ENCODE assay signal across 8 cellular contexts in genomic region chr11:65859134-65859811, GRCh38. TPM values are rescaled to one million over a fixed set of nuclear protein-coding genes. Genes with fewer than 3 reads are reported as not detected.
DNase-seq lines count a peak whose midpoint lies in the region; ATAC-seq and TF ChIP-seq lines count a peak whose summit lies in the region.

No MANE protein-coding gene starts in this region.

- peak overlapping the region; percentile 96 for H3K27ac Mint-ChIP-seq in T-helper 1 cell treated with Interleukin-12 subunit alpha and Interleukin-12 subunit beta and Interleukin-4 antibody, amounts not matched to agents 30 μg/mL and 1 μg/mL, for 36 hours
- peak overlapping the region; percentile 99 for H3K27ac Mint-ChIP-seq in progenitor cell of endocrine pancreas

- peaks cover 41% of the 10 kb centered on the region for H3K36me3 Mint-ChIP-seq in T-helper 1 cell treated with Interleukin-12 subunit alpha and Interleukin-12 subunit beta and Interleukin-4 antibody, amounts not matched to agents 30 μg/mL and 1 μg/mL, for 36 hours (ENCODE audit: low read depth)
- peaks cover 20% of the 10 kb centered on the region for H3K36me3 Mint-ChIP-seq in progenitor cell of endocrine pancreas (ENCODE audit: insufficient read depth)

- peak overlapping the region; percentile 93 for H3K4me3 Mint-ChIP-seq in T-helper 1 cell treated with Interleukin-12 subunit alpha and Interleukin-12 subunit beta and Interleukin-4 antibody, amounts not matched to agents 30 μg/mL and 1 μg/mL, for 36 hours
- H3K4me3 Mint-ChIP-seq in progenitor cell of endocrine pancreas (ENCODE audit: low read depth): peak overlapping the region; percentile 87

- peak overlapping the region; percentile 97 for H3K27ac ChIP-seq in left ventricle myocardium inferior (replicated peaks)

- H3K9me3 ChIP-seq in left ventricle myocardium inferior (replicated peaks): no peaks in the 10 kb centered on the region

- peak overlapping the region; percentile 80 for H3K4me3 ChIP-seq in left ventricle myocardium inferior

- peaks cover 51% of the 10 kb centered on the region for H3K36me3 ChIP-seq in left ventricle myocardium inferior

- H3K9me3 Mint-ChIP-seq in T-helper 1 cell treated with Interleukin-12 subunit alpha and Interleukin-12 subunit beta and Interleukin-4 antibody, amounts not matched to agents 30 μg/mL and 1 μg/mL, for 36 hours: no peaks in the 10 kb centered on the region
- H3K9me3 Mint-ChIP-seq in progenitor cell of endocrine pancreas (ENCODE audit: low read depth): no peaks in the 10 kb centered on the region

- peak; percentile 61 for ATAC-seq in HG02885 (IDR thresholded peaks at IDR 0.05; ENCODE audit: poor library complexity, unreplicated experiment)

- TF ChIP-seq POLR2A in GM15510 (IDR thresholded peaks at IDR 0.05; ENCODE audit: borderline replicate concordance, extremely low read depth, insufficient read length): peak; percentile 98

- H3K4me1 ChIP-seq in left ventricle myocardium inferior: peaks cover 89% of the 10 kb centered on the region

- no peaks in the 10 kb centered on the region for H3K27me3 ChIP-seq in left ventricle myocardium inferior (ENCODE audit: low read depth)

- intact Hi-C loops in left ventricle myocardium inferior (cut with micrococcal nuclease): no loop called here

- H3K27me3 Mint-ChIP-seq in T-helper 1 cell treated with Interleukin-12 subunit alpha and Interleukin-12 subunit beta and Interleukin-4 antibody, amounts not matched to agents 30 μg/mL and 1 μg/mL, for 36 hours (ENCODE audit: low read depth): no peaks in the 10 kb centered on the region
- H3K27me3 Mint-ChIP-seq in progenitor cell of endocrine pancreas: no peaks in the 10 kb centered on the region

- TF ChIP-seq CTCF in left ventricle myocardium inferior (IDR thresholded peaks at IDR 0.05; ENCODE audit: borderline replicate concordance) (peak; percentile 27), progenitor cell of endocrine pancreas (IDR thresholded peaks at IDR 0.05; ENCODE audit: unreplicated experiment) (peak; percentile 35)

- peaks cover 45% of the 10 kb centered on the region for H3K4me1 Mint-ChIP-seq in T-helper 1 cell treated with Interleukin-12 subunit alpha and Interleukin-12 subunit beta and Interleukin-4 antibody, amounts not matched to agents 30 μg/mL and 1 μg/mL, for 36 hours (ENCODE audit: low read depth)
- peaks cover 27% of the 10 kb centered on the region for H3K4me1 Mint-ChIP-seq in progenitor cell of endocrine pancreas (ENCODE audit: low read depth)

- peak; percentile 96 for DNase-seq in NCI-H1694 (lab: John Stamatoyannopoulos, UW)
- DNase-seq in amygdala (lab: John Stamatoyannopoulos, UW): peak in 55 of 56 donors; percentile 58 to 99 (median 93)
- DNase-seq in left ventricle myocardium inferior: peak; percentile 100
- DNase-seq in progenitor cell of endocrine pancreas (ENCODE audit: low spot score, unreplicated experiment): peak; percentile 96
- DNase-seq in ureter (ENCODE audit: low spot score): peak; percentile 99

RNA-seq across cellular contexts. Expression of gene MUS81, which starts 1.0 kb away (rescaled TPM):
- total RNA-seq in left ventricle myocardium inferior: 31.5 TPM
- total RNA-seq in progenitor cell of endocrine pancreas: 55.5 and 60.5 TPM in 2 replicates
- total RNA-seq in ureter: 61.7 TPM

RNA-seq across cellular contexts. Expression of gene CFL1, which starts 1.3 kb away (rescaled TPM):
- total RNA-seq in left ventricle myocardium inferior (299 TPM), progenitor cell of endocrine pancreas (864 and 890 TPM in 2 replicates), ureter (887 TPM)

RNA-seq across cellular contexts. Expression of gene EFEMP2, which starts 13.3 kb away (rescaled TPM):
- total RNA-seq in left ventricle myocardium inferior (85.1 TPM), progenitor cell of endocrine pancreas (84.9 and 90.5 TPM in 2 replicates), ureter (60.0 TPM)

RNA-seq across cellular contexts. Expression of gene CTSW, which starts 20.4 kb away (rescaled TPM):
- total RNA-seq in left ventricle myocardium inferior (0.49 TPM), progenitor cell of endocrine pancreas (not detected in 2 replicates), ureter (5.7 TPM)

RNA-seq across cellular contexts. Expression of gene SNX32, which starts 25.5 kb away (rescaled TPM):
- total RNA-seq in left ventricle myocardium inferior (not detected), progenitor cell of endocrine pancreas (3.6 and 4.6 TPM in 2 replicates), ureter (2.6 TPM)

Comparison
In these comparisons a context has a peak if more than half of its experiments do, and no peak if none do; other contexts are left out.
1. Peak in every context shown above with its lines: DNase-seq, ATAC-seq, H3K4me3 ChIP-seq and H3K27ac ChIP-seq.